ENCODE assay signal across 9 cellular contexts in genomic region chr17:58693208-58693607, GRCh38. TPM values are rescaled to one million over a fixed set of nuclear protein-coding genes. Genes with fewer than 3 reads are reported as not detected.
DNase-seq lines count a peak whose midpoint lies in the region; ATAC-seq and TF ChIP-seq lines count a peak whose summit lies in the region.
"Had no signal": no experiment of that assay in that cellular context is flagged by ENCODE, and none has a peak within 500 bp of the region (broad histone marks: within the 10 kb centered on the region; RNA-seq: fewer than 3 reads in every experiment).

No MANE protein-coding gene starts in this region.

- peak overlapping the region; percentile 94 for H3K27ac Mint-ChIP-seq in activated CD8-positive, alpha-beta T cell treated with anti-CD3 and anti-CD28 coated beads for 36 hours

- peak overlapping the region; percentile 98 for H3K4me3 Mint-ChIP-seq in activated T-cell treated with anti-CD3 and anti-CD28 coated beads, Interleukin-2, amount 50 U/mL, for 4 hours
- H3K4me3 Mint-ChIP-seq in activated CD8-positive, alpha-beta T cell treated with anti-CD3 and anti-CD28 coated beads for 36 hours, result peak overlapping the region; percentile 86

- intact Hi-C loops in activated CD8-positive, alpha-beta T cell treated with anti-CD3 and anti-CD28 coated beads for 36 hours (cut with micrococcal nuclease), result no loop called here
- intact Hi-C loops in thyroid gland (cut with DNase I), result no loop called here

- peaks cover 3% of the 10 kb centered on the region for H3K36me3 Mint-ChIP-seq in activated T-cell treated with anti-CD3 and anti-CD28 coated beads, Interleukin-2, amount 50 U/mL, for 4 hours (ENCODE audit: insufficient read depth)
- H3K36me3 Mint-ChIP-seq in activated CD8-positive, alpha-beta T cell treated with anti-CD3 and anti-CD28 coated beads for 36 hours (ENCODE audit: low read depth), result peaks cover 23% of the 10 kb centered on the region

- peaks cover 22% of the 10 kb centered on the region for H3K4me1 Mint-ChIP-seq in activated T-cell treated with anti-CD3 and anti-CD28 coated beads, Interleukin-2, amount 50 U/mL, for 4 hours (ENCODE audit: low read depth)
- H3K4me1 Mint-ChIP-seq in activated CD8-positive, alpha-beta T cell treated with anti-CD3 and anti-CD28 coated beads for 36 hours (ENCODE audit: low read depth), result peaks cover 23% of the 10 kb centered on the region

- no peaks in the 10 kb centered on the region for H3K27me3 ChIP-seq in thyroid gland

- TF ChIP-seq POLR2A in thyroid gland (IDR thresholded peaks at IDR 0.05), result no peak

- H3K9me3 Mint-ChIP-seq in activated T-cell treated with anti-CD3 and anti-CD28 coated beads, Interleukin-2, amount 50 U/mL, for 4 hours, result no peaks in the 10 kb centered on the region
- no peaks in the 10 kb centered on the region for H3K9me3 Mint-ChIP-seq in activated CD8-positive, alpha-beta T cell treated with anti-CD3 and anti-CD28 coated beads for 36 hours

- H3K27ac ChIP-seq in thyroid gland, result peak overlapping the region in 1 of 3 donors; percentile 64

- POLR2A ChIA-PET in activated CD8-positive, alpha-beta T cell treated with anti-CD3 and anti-CD28 coated beads for 36 hours (lab: Charles Lee), result interaction anchor here (0.7 to 6.4 kb wide), 15 partner anchors 8 to 1207 kb away, joined by 3 to 78 read pairs (median 3); partner anchors contain the start of gene PPM1E

- peak overlapping the region in 2 of 3 donors; percentile 45 to 49 for H3K4me3 ChIP-seq in thyroid gland (replicated peaks in 1 of 3)

- H3K9me3 ChIP-seq in thyroid gland, result no peaks in the 10 kb centered on the region

- peaks cover 0 to 6% of the 10 kb centered on the region in 2 donors for H3K4me1 ChIP-seq in thyroid gland

- no peak for TF ChIP-seq CTCF in activated CD8-positive, alpha-beta T cell treated with anti-CD3 and anti-CD28 coated beads for 36 hours (IDR thresholded peaks at IDR 0.05)
- no peak for TF ChIP-seq CTCF in thyroid gland (IDR thresholded peaks at IDR 0.05)

- H3K27me3 Mint-ChIP-seq in activated T-cell treated with anti-CD3 and anti-CD28 coated beads, Interleukin-2, amount 50 U/mL, for 4 hours (ENCODE audit: low read depth), result no peaks in the 10 kb centered on the region
- no peaks in the 10 kb centered on the region for H3K27me3 Mint-ChIP-seq in activated CD8-positive, alpha-beta T cell treated with anti-CD3 and anti-CD28 coated beads for 36 hours

- H3K36me3 ChIP-seq in thyroid gland, result no peaks in the 10 kb centered on the region

- ATAC-seq in activated T-cell treated with anti-CD3 and anti-CD28 coated beads, Interleukin-2, amount 50 U/mL, for 4 hours, result no peak
- ATAC-seq in activated CD8-positive, alpha-beta T cell treated with anti-CD3 and anti-CD28 coated beads for 36 hours, result no peak
- no peak for ATAC-seq in HG02642 (IDR thresholded peaks at IDR 0.05; ENCODE audit: poor library complexity, unreplicated experiment)

- CTCF ChIA-PET in activated CD8-positive, alpha-beta T cell treated with anti-CD3 and anti-CD28 coated beads for 36 hours (lab: Charles Lee), result interaction anchor here (0.9 to 2.3 kb wide), 6 partner anchors 9 to 312 kb away, joined by 3 to 7 read pairs (median 4); partner anchors contain the start of genes HSF5 and MTMR4

- 73 to 75% methylated on average over 8 of the region's 8 CpGs for WGBS in thyroid gland, 2 donors

- DNase-seq in activated T-cell treated with anti-CD3 and anti-CD28 coated beads, Interleukin-2, amount 50 U/mL, for 4 hours, result no peak
- DNase-seq in activated T-cell treated with anti-CD3 and anti-CD28 coated beads for 4 hours (no peak), iris pigment epithelial cell (ENCODE audit: low read depth) (peak; percentile 1), thyroid gland (no peak), NOMO-1 (lab: John Stamatoyannopoulos, UW; ENCODE audit: unreplicated experiment in 2 of 2) (no peak), germinal center (ENCODE audit: low spot score) (no peak)
- DNase-seq in activated CD8-positive, alpha-beta T cell treated with anti-CD3 and anti-CD28 coated beads for 36 hours, result no peak

RNA-seq across cellular contexts. Expression of gene RAD51C, which starts 0.8 kb away (rescaled TPM):
- 10 to 100 TPM; 57.4 to 68.5 (median 59.9) TPM for total RNA-seq in activated T-cell treated with anti-CD3 and anti-CD28 coated beads, Interleukin-2, amount 50 U/mL, for 4 hours
- total RNA-seq in activated CD8-positive, alpha-beta T cell treated with anti-CD3 and anti-CD28 coated beads for 36 hours, result 10 to 100 TPM; 73.3 to 76.8 TPM
- 10 to 100 TPM in 3 of 4 donors, 1 to 10 TPM in 1; 8.8 to 20.4 (median 12.4) TPM for total RNA-seq in thyroid gland

RNA-seq across cellular contexts. Expression of gene TEX14, which starts 1.4 kb away (rescaled TPM):
- total RNA-seq in activated T-cell treated with anti-CD3 and anti-CD28 coated beads, Interleukin-2, amount 50 U/mL, for 4 hours, result under 1 TPM; 0.20 to 0.43 (median 0.29) TPM
- total RNA-seq in activated CD8-positive, alpha-beta T cell treated with anti-CD3 and anti-CD28 coated beads for 36 hours, result under 1 TPM; 0.23 to 0.31 TPM
- 1 to 10 TPM in 1 of 4 donors, under 1 TPM in 3; 0.11 to 2.3 (median 0.27) TPM for total RNA-seq in thyroid gland
- total RNA-seq: RPMI7951 had no signal
